ENCODE assay signal across 12 cellular contexts in the genomic region with DNA sequence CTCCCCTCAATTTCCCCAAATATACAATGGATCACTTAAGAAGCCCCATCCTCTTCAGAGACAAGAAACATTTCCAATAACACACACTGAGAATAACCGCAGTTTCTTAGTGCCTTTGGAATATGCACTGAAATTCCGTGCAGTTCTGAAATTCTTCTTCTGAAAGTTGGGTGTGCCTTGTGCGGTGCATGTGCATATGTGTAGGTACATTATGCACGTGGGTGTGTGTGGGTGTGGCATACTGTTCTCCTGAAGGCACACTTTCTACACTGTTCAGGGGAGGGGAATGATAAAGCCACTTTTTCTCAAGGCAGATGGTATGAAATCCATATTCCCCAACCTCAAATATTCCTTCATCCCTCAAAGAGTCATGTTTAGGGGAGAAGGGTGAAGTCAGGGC. TPM values are rescaled to one million over a fixed set of nuclear protein-coding genes. Genes with fewer than 3 reads are reported as not detected.
A peak's percentile ranks its signal among the peaks of the same experiment; 100 is the strongest.
DNase-seq lines count a peak whose midpoint lies in the region; ATAC-seq and TF ChIP-seq lines count a peak whose summit lies in the region.
"Had no signal": no experiment of that assay in that cellular context is flagged by ENCODE, and none has a peak within 500 bp of the region (broad histone marks: within the 10 kb centered on the region; RNA-seq: fewer than 3 reads in every experiment).

No MANE protein-coding gene starts in this region.

- H3K27ac Mint-ChIP-seq in effector memory CD8-positive, alpha-beta T cell, result peak overlapping the region in 1 of 2 donors; percentile 97
- H3K27ac Mint-ChIP-seq in natural killer cell, result no peak overlapping the region
- H3K27ac Mint-ChIP-seq: stimulated activated naive B cell treated with anti-CD40 and anti-IgM and Interleukin-4, amounts not matched to agents 10 μg/mL and 1 μg/mL and 100 μg/mL, for 72 hours had no signal

- no peak overlapping the region for H2AFZ ChIP-seq in Loucy (ENCODE audit: low read length)

- H3K36me3 ChIP-seq in Loucy (ENCODE audit: insufficient read depth, low read length), result no peaks in the 10 kb centered on the region
- H3K36me3 ChIP-seq: pancreas had no signal

- H3K27me3 ChIP-seq in Loucy (ENCODE audit: insufficient read depth, low read length, poor library complexity, severe bottlenecking), result peaks cover 17% of the 10 kb centered on the region
- H3K27me3 ChIP-seq: pancreas had no signal

- H3K9me2 ChIP-seq in Loucy (replicated peaks; ENCODE audit: low read depth, low read length), result no peaks in the 10 kb centered on the region

- H3K9ac ChIP-seq in Loucy (ENCODE audit: low read depth, low read length, poor library complexity, severe bottlenecking), result no peak overlapping the region

- no peaks in the 10 kb centered on the region for H3K9me3 Mint-ChIP-seq in effector memory CD8-positive, alpha-beta T cell
- no peaks in the 10 kb centered on the region for H3K9me3 Mint-ChIP-seq in natural killer cell
- H3K9me3 Mint-ChIP-seq: stimulated activated naive B cell treated with anti-CD40 and anti-IgM and Interleukin-4, amounts not matched to agents 10 μg/mL and 1 μg/mL and 100 μg/mL, for 72 hours had no signal

- no peaks in the 10 kb centered on the region for H3F3A ChIP-seq in Loucy (ENCODE audit: low read depth)

- H3K4me3 Mint-ChIP-seq in effector memory CD8-positive, alpha-beta T cell, result peak overlapping the region; percentile 95 to 99
- H3K4me3 Mint-ChIP-seq in natural killer cell, result peak overlapping the region; percentile 100

- peak overlapping the region; percentile 95 for H3K4me3 ChIP-seq in Loucy (ENCODE audit: low read length, poor library complexity, severe bottlenecking)

- H4K20me1 ChIP-seq in Loucy (ENCODE audit: insufficient read depth, low read length, poor library complexity, severe bottlenecking), result no peaks in the 10 kb centered on the region

- H3K27me3 Mint-ChIP-seq in effector memory CD8-positive, alpha-beta T cell, result peaks cover 16 to 17% of the 10 kb centered on the region in 2 donors
- peaks cover 19 to 27% of the 10 kb centered on the region in 2 donors for H3K27me3 Mint-ChIP-seq in natural killer cell (ENCODE audit: low read depth in 2 of 2)

- TF ChIP-seq CTCF in Loucy (conservative IDR thresholded peaks at IDR 0.05; ENCODE audit: low read length), result no peak
- no peak for TF ChIP-seq CTCF in natural killer cell (IDR thresholded peaks at IDR 0.05)

- DNase-seq in G401 (ENCODE audit: low spot score) (peak; percentile 22), natural killer cell (no peak), GDM1 (lab: John Stamatoyannopoulos, UW) (no peak), AG08395 (ENCODE audit: low spot score) (no peak), DMS 273 treated with DMSO at 0.1 percent for 48 hours (lab: John Stamatoyannopoulos, UW) (no peak)
- DNase-seq in effector memory CD8-positive, alpha-beta T cell, result no peak
- no peak for DNase-seq in NK-92 treated with Interleukin-12 subunit alpha and Interleukin-12 subunit beta, amount 100 ng/mL, for 24 hours (lab: John Stamatoyannopoulos, UW)
- DNase-seq: HCEC 1CT; left cardiac atrium; pancreas; stimulated activated naive B cell treated with anti-CD40 and anti-IgM and Interleukin-4, amounts not matched to agents 10 μg/mL and 1 μg/mL and 100 μg/mL, for 72 hours had no signal

- no peaks in the 10 kb centered on the region for H3K79me2 ChIP-seq in Loucy (ENCODE audit: insufficient read depth, low read length)

- H3K9me3 ChIP-seq in Loucy (ENCODE audit: insufficient read depth, low read depth, low read length), result no peaks in the 10 kb centered on the region
- H3K9me3 ChIP-seq: pancreas had no signal

- ATAC-seq in effector memory CD8-positive, alpha-beta T cell (replicated peaks), result no peak
- ATAC-seq in natural killer cell, result no peak

- intact Hi-C loops in natural killer cell (cut with micrococcal nuclease), result no loop called here

- H3K36me3 Mint-ChIP-seq in effector memory CD8-positive, alpha-beta T cell (ENCODE audit: insufficient read depth), result no peaks in the 10 kb centered on the region
- H3K36me3 Mint-ChIP-seq in natural killer cell, result peaks cover 6% of the 10 kb centered on the region

- in situ Hi-C loops in G401 (cut with HindIII; ENCODE audit: low sequenced_read_pairs), result no loop called here

- peaks cover 10 to 15% of the 10 kb centered on the region in 2 donors for H3K4me1 Mint-ChIP-seq in effector memory CD8-positive, alpha-beta T cell (ENCODE audit: low read depth in 2 of 2)
- H3K4me1 Mint-ChIP-seq in natural killer cell, result peaks cover 18 to 19% of the 10 kb centered on the region in 2 donors

- H3K4me2 ChIP-seq in Loucy (ENCODE audit: low read depth, low read length, poor library complexity, severe bottlenecking), result peak overlapping the region; percentile 87

- peaks cover 22% of the 10 kb centered on the region for H3K4me1 ChIP-seq in Loucy (ENCODE audit: insufficient read depth, low read length, poor library complexity, severe bottlenecking)

RNA-seq across cellular contexts. Expression of a gene that starts 1.7 kb away (rescaled TPM):
- total RNA-seq in G401 (2014; rRNA removed; shearing (Covaris generic)), result 3.6 and 6.5 TPM in 2 replicates
- 1 to 10 TPM; 1.5 to 5.4 (median 2.6) TPM for total RNA-seq in natural killer cell
